In the genomic region with DNA sequence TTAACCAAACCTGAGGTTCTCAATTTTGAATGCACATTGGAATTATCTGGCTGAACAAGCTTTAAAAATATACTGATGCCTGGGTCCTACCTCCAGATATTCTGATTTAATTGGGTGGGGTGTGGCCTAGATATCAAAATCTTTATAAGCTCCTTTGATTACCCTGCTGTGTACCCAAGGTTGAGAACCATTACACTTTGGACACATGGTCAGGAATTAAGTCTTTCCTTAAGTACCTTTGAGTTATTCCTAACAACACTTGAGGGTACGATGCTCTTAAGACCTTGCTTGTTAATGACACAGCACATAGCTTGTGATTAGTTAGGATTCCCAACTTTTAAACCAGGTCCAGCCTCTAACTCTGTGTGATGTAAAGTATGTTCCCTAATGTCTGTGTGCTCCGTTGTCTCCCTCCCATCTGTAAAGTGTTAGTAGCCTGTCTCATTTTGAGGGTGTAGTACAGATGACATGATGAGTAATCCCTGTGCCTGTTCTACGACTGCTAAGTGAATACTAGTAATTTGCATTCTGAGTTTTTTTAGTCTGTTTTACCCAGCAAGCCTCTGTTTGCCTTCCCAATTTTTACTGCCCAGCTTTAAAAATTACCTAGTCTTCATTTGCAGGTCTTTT, we compare ENCODE assay signal across 10 cellular contexts.
DNase-seq lines count a peak whose midpoint lies in the region; ATAC-seq, FAIRE-seq and TF ChIP-seq lines count a peak whose summit lies in the region.
"Had no signal": no experiment of that assay in that cellular context is flagged by ENCODE, and none has a peak within 500 bp of the region (broad histone marks: within the 10 kb centered on the region; RNA-seq: fewer than 3 reads in every experiment).

No MANE protein-coding gene starts in this region.

- no peak for FAIRE-seq in urothelium cell line (lab: Jason Lieb, UNC)

- intact Hi-C loops in aorta (cut with DNase I) = no loop called here

- H3K4me1 ChIP-seq in suprapubic skin = peaks cover 48% of the 10 kb centered on the region
- H3K4me1 ChIP-seq in aorta (ENCODE audit: control insufficient read depth in 1 of 2, insufficient read depth in 2 of 2, low read length in 2 of 2) = peaks cover 7 to 9% of the 10 kb centered on the region in 2 donors

- H3K36me3 Mint-ChIP-seq in activated CD8-positive, alpha-beta memory T cell treated with anti-CD3 and anti-CD28 coated beads, Interleukin-2, amount 10 ng/mL, durations not matched to agents 7 days and 5 days = peaks cover 44% of the 10 kb centered on the region

- no peak overlapping the region for H3K4me3 Mint-ChIP-seq in activated CD8-positive, alpha-beta memory T cell treated with anti-CD3 and anti-CD28 coated beads, Interleukin-2, amount 10 ng/mL, durations not matched to agents 7 days and 5 days
- H3K4me3 Mint-ChIP-seq: natural killer cell had no signal

- ATAC-seq in activated CD8-positive, alpha-beta memory T cell treated with anti-CD3 and anti-CD28 coated beads, Interleukin-2, amount 10 ng/mL, durations not matched to agents 7 days and 5 days = peak; percentile 81
- ATAC-seq in HG03460 (IDR thresholded peaks at IDR 0.05; ENCODE audit: unreplicated experiment) (peak; percentile 74), aorta (ENCODE audit: low FRiP score) (no peak)

- no peaks in the 10 kb centered on the region for H3K9me3 Mint-ChIP-seq in activated CD8-positive, alpha-beta memory T cell treated with anti-CD3 and anti-CD28 coated beads, Interleukin-2, amount 10 ng/mL, durations not matched to agents 7 days and 5 days (ENCODE audit: low read depth)
- H3K9me3 Mint-ChIP-seq: natural killer cell had no signal

- H3K27ac Mint-ChIP-seq in activated CD8-positive, alpha-beta memory T cell treated with anti-CD3 and anti-CD28 coated beads, Interleukin-2, amount 10 ng/mL, durations not matched to agents 7 days and 5 days = peak overlapping the region; percentile 71

- no peaks in the 10 kb centered on the region for H3K27me3 Mint-ChIP-seq in activated CD8-positive, alpha-beta memory T cell treated with anti-CD3 and anti-CD28 coated beads, Interleukin-2, amount 10 ng/mL, durations not matched to agents 7 days and 5 days

- 47% methylated on average over 3 of the region's 3 CpGs for WGBS in suprapubic skin
- WGBS in aorta, 2 donors = 32 to 36% methylated on average over 3 of the region's 3 CpGs

- TF ChIP-seq CTCF in epithelial cell of esophagus (IDR thresholded peaks at IDR 0.05; ENCODE audit: insufficient read depth, low read depth, low read length, missing control alignments) (no peak), suprapubic skin (IDR thresholded peaks at IDR 0.05) (no peak)

- TF ChIP-seq EP300 in suprapubic skin (IDR thresholded peaks at IDR 0.05) = no peak

- DNase-seq in activated CD8-positive, alpha-beta memory T cell treated with anti-CD3 and anti-CD28 coated beads, Interleukin-2, amount 10 ng/mL, durations not matched to agents 7 days and 5 days = no peak
- DNase-seq in activated CD8-positive, alpha-beta memory T cell treated with anti-CD3 and anti-CD28 coated beads for 24 hours = no peak
- peak; percentile 63 for DNase-seq in epithelial cell of esophagus (ENCODE audit: low read depth)
- no peak for DNase-seq in suprapubic skin (ENCODE audit: low spot score in 2 of 2)
- no peak for DNase-seq in urothelium cell line (ENCODE audit: low spot score)
- DNase-seq in aorta = no peak
- DNase-seq in HuH-7.5 (ENCODE audit: low spot score) = no peak
- DNase-seq: natural killer cell had no signal

- TF ChIP-seq POLR2A in suprapubic skin (IDR thresholded peaks at IDR 0.05) = no peak

- H3K36me3 ChIP-seq in suprapubic skin = peaks cover 13% of the 10 kb centered on the region
- H3K36me3 ChIP-seq in aorta (ENCODE audit: control insufficient read depth in 1 of 2, insufficient read depth in 2 of 2, low read length in 1 of 2) = no peaks in the 10 kb centered on the region
- H3K36me3 ChIP-seq: thoracic aorta had no signal

- H3K4me1 Mint-ChIP-seq in activated CD8-positive, alpha-beta memory T cell treated with anti-CD3 and anti-CD28 coated beads, Interleukin-2, amount 10 ng/mL, durations not matched to agents 7 days and 5 days = peaks cover 46% of the 10 kb centered on the region

- H3K27ac ChIP-seq in suprapubic skin (peak overlapping the region; percentile 63), aorta (ENCODE audit: low read depth in 1 of 2, low read length in 2 of 2) (no peak overlapping the region)

- CTCF ChIA-PET in activated CD8-positive, alpha-beta memory T cell treated with anti-CD3 and anti-CD28 coated beads, Interleukin-2, amount 10 ng/mL, durations not matched to agents 7 days and 5 days (lab: Charles Lee) = interaction anchor here (1.4 kb wide), 1 partner anchor 19 kb away, joined by 3 read pairs; no protein-coding TSS in a partner anchor

- H3K27me3 ChIP-seq in suprapubic skin = no peaks in the 10 kb centered on the region
- H3K27me3 ChIP-seq in aorta (ENCODE audit: control insufficient read depth in 1 of 2, insufficient read depth in 2 of 2, low read length in 1 of 2) = no peaks in the 10 kb centered on the region

- H3K4me3 ChIP-seq in epithelial cell of esophagus (ENCODE audit: low read length) (no peak overlapping the region), suprapubic skin (no peak overlapping the region), aorta (ENCODE audit: low read length in 2 of 2) (no peak overlapping the region)
- H3K4me3 ChIP-seq: thoracic aorta had no signal

- H3K9me3 ChIP-seq in suprapubic skin (no peaks in the 10 kb centered on the region), aorta (ENCODE audit: control insufficient read depth, low read length) (no peaks in the 10 kb centered on the region)
- H3K9me3 ChIP-seq: thoracic aorta had no signal
